8 cellular contexts compared by ENCODE assay signal in genomic region chr9:93450817-93451761, GRCh38. TPM values are rescaled to one million over a fixed set of nuclear protein-coding genes. Genes with fewer than 3 reads are reported as not detected.
DNase-seq lines count a peak whose midpoint lies in the region; ATAC-seq, FAIRE-seq and TF ChIP-seq lines count a peak whose summit lies in the region.

FAM120A (plus strand) TSS chr9:93451685; CDS start chr9:93451916, 231 bp downstream.

- H3K36me3 Mint-ChIP-seq in central memory CD8-positive, alpha-beta T cell (ENCODE audit: insufficient read depth): peaks cover 44% of the 10 kb centered on the region

- no peaks in the 10 kb centered on the region for H3K27me3 ChIP-seq in keratinocyte (ENCODE audit: control insufficient read depth, extremely low read depth, insufficient read depth, low read length)

- no peaks in the 10 kb centered on the region for H3K9me3 ChIP-seq in keratinocyte (ENCODE audit: control insufficient read depth, low read depth, low read length)

- peaks cover 7 to 16% of the 10 kb centered on the region in 2 experiments for H3K36me3 ChIP-seq in keratinocyte (ENCODE audit: control insufficient read depth in 2 of 2, extremely low read depth in 1 of 2, insufficient read depth in 2 of 2, low read length in 2 of 2)

- H3K27ac Mint-ChIP-seq in central memory CD8-positive, alpha-beta T cell (ENCODE audit: low read depth): peak within 1 kb of the TSS; percentile 94

- peaks cover 4% of the 10 kb centered on the region for H4K20me1 ChIP-seq in keratinocyte (ENCODE audit: control insufficient read depth, extremely low read depth, insufficient read depth, low read length)

- peak within 1 kb of the TSS; percentile 90 to 96 (median 92) for H3K4me3 ChIP-seq in keratinocyte (ENCODE audit: control insufficient read depth in 2 of 3, extremely low read depth in 1 of 3, insufficient read depth in 2 of 3, low read depth in 1 of 3, low read length in 3 of 3)

- H3K27me3 Mint-ChIP-seq in central memory CD8-positive, alpha-beta T cell: no peaks in the 10 kb centered on the region

- H3K4me3 Mint-ChIP-seq in central memory CD8-positive, alpha-beta T cell: peak within 1 kb of the TSS; percentile 90

- H3K27ac ChIP-seq in keratinocyte (ENCODE audit: control insufficient read depth, insufficient read depth, low read length): peak within 1 kb of the TSS; percentile 85

- H3K4me1 Mint-ChIP-seq in central memory CD8-positive, alpha-beta T cell: peaks cover 44% of the 10 kb centered on the region

- dilution Hi-C loops in keratinocyte (cut with MboI; ENCODE audit: extremely low pct_ligation_motif_present, low sequenced_read_pairs): no loop called here

- H3K9ac ChIP-seq in keratinocyte (ENCODE audit: control insufficient read depth, extremely low read depth, insufficient read depth, low read length): peak within 1 kb of the TSS; percentile 92

- DNase-seq in A172 (ENCODE audit: low spot score) (peak; percentile 31), NCI-H2171 treated with DMSO at 0.1 percent for 48 hours (lab: John Stamatoyannopoulos, UW) (peak; percentile 62), keratinocyte (ENCODE audit: low read depth, low spot score) (no peak)
- peak; percentile 33 to 38 for DNase-seq in central memory CD8-positive, alpha-beta T cell (ENCODE audit: low spot score in 2 of 2)
- peak; percentile 35 to 66 (median 52) for DNase-seq in stimulated activated CD4-positive, alpha-beta T cell treated with anti-CD3 and anti-CD28 coated beads, Interleukin-12 subunit alpha, Interleukin-12 subunit beta, amount 100 ng/mL, for 48 hours (ENCODE audit: low read depth in 2 of 3, low spot score in 1 of 3)

- peak within 1 kb of the TSS; percentile 61 for H2AFZ ChIP-seq in keratinocyte (ENCODE audit: control insufficient read depth, low read length)

- peaks cover 18% of the 10 kb centered on the region for H3K4me1 ChIP-seq in keratinocyte (ENCODE audit: control insufficient read depth, extremely low read depth, insufficient read depth, low read length)

- no peaks in the 10 kb centered on the region for H3K9me3 Mint-ChIP-seq in central memory CD8-positive, alpha-beta T cell

- peaks cover 45% of the 10 kb centered on the region for H3K79me2 ChIP-seq in keratinocyte (ENCODE audit: control insufficient read depth, insufficient read depth, low read length)

- H3K9me1 ChIP-seq in keratinocyte (ENCODE audit: control insufficient read depth, extremely low read depth, insufficient read depth, low read length): no peaks in the 10 kb centered on the region

- peak; percentile 29 for ATAC-seq in GM18519 (IDR thresholded peaks at IDR 0.05; ENCODE audit: low FRiP score, unreplicated experiment)
- peak; percentile 56 for ATAC-seq in HG03064 (IDR thresholded peaks at IDR 0.05; ENCODE audit: low read depth, unreplicated experiment)
- peak; percentile 70 to 78 for ATAC-seq in activated CD4-positive, CD25-positive, alpha-beta regulatory T cell treated with anti-CD3 and anti-CD28 coated beads, Interleukin-2, amount 50 U/mL, for 24 hours
- ATAC-seq in central memory CD8-positive, alpha-beta T cell (replicated peaks; ENCODE audit: extremely low read depth, poor library complexity, severe bottlenecking): peak; percentile 68

- TF ChIP-seq CTCF in keratinocyte (optimal IDR thresholded peaks at IDR 0.05 in 1 of 3, IDR thresholded peaks at IDR 0.05 in 1 of 3, conservative IDR thresholded peaks at IDR 0.05 in 1 of 3; ENCODE audit: extremely low read depth in 1 of 3, insufficient read depth in 2 of 3, low read length in 3 of 3): no peak

- peak; percentile 69 for FAIRE-seq in keratinocyte (lab: Jason Lieb, UNC)

- H3K4me2 ChIP-seq in keratinocyte (ENCODE audit: control insufficient read depth, extremely low read depth, insufficient read depth, low read depth, low read length): peak within 1 kb of the TSS; percentile 90

RNA-seq across cellular contexts. Expression of gene FAM120A, which starts in this region (rescaled TPM):
- total RNA-seq in A172 (2014; rRNA removed; shearing (Covaris generic)): 57.1 and 65.1 TPM in 2 replicates
- polyA plus RNA-seq in keratinocyte: 51.6 to 88.3 TPM (median 79.2 TPM) in 3 replicates
- 17.0 TPM for polyA plus RNA-seq in keratinocyte (2011; ENCODE audit: low read depth)
- polyA plus RNA-seq in keratinocyte (2011; cell fraction: cytosol; rRNA removed): 67.8 and 81.6 TPM in 2 replicates
- polyA plus RNA-seq in keratinocyte (2011; cell fraction: nucleus; rRNA removed): 78.2 and 93.4 TPM in 2 replicates
- 28.9 and 92.0 TPM in 2 replicates for polyA plus RNA-seq in keratinocyte (2012; ENCODE audit: low replicate concordance)
- polyA minus RNA-seq in keratinocyte: 161 to 235 TPM (median 181 TPM) in 3 replicates
- polyA minus RNA-seq in keratinocyte (2011; cell fraction: cytosol; rRNA and poly(A)+ RNA removed): 184 TPM
- polyA minus RNA-seq in keratinocyte (2011; cell fraction: nucleus; rRNA and poly(A)+ RNA removed): 108 and 148 TPM in 2 replicates
